ENCODE assay signal across 35 cellular contexts in genomic region chr2:3040066-3040428, GRCh38.
"Had no signal": no experiment of that assay in that cellular context is flagged by ENCODE, and none has a peak within 500 bp of the region (broad histone marks: within the 10 kb centered on the region; RNA-seq: fewer than 3 reads in every experiment).

No MANE protein-coding gene starts in this region.

- H3K9me2 ChIP-seq: SK-N-SH had no signal

- H3K4me3 Mint-ChIP-seq: activated CD4-positive, alpha-beta T cell treated with anti-CD3 and anti-CD28 coated beads, Interleukin-2, amount 10 ng/mL, durations not matched to agents 24 days and 14 days; activated CD8-positive, alpha-beta T cell treated with anti-CD3 and anti-CD28 coated beads for 36 hours; activated naive CD8-positive, alpha-beta T cell treated with anti-CD3 and anti-CD28 coated beads for 36 hours; activated T-cell treated with anti-CD3 and anti-CD28 coated beads, Interleukin-2, amount 50 U/mL, for 72 hours; activated T-helper 17 cell treated with anti-CD3 and anti-CD28 coated beads, Interleukin-2, amount 50 U/mL, for 72 hours; T-helper 1 cell treated with Interleukin-12 subunit alpha and Interleukin-12 subunit beta and Interleukin-4 antibody, amounts not matched to agents 30 μg/mL and 1 μg/mL, for 36 hours; T-helper 2 cell treated with Interferon-gamma antibody and Interleukin-4, amounts not matched to agents 5 μg/mL and 100 μg/mL, for 36 hours had no signal

- H3K4me2 ChIP-seq: SK-N-SH had no signal

- ATAC-seq: activated CD8-positive, alpha-beta T cell treated with anti-CD3 and anti-CD28 coated beads for 36 hours; activated T-cell treated with anti-CD3 and anti-CD28 coated beads, Interleukin-2, amount 50 U/mL, for 72 hours; activated T-helper 17 cell treated with anti-CD3 and anti-CD28 coated beads, Interleukin-2, amount 50 U/mL, for 72 hours; PC-3 had no signal

- H3K36me3 ChIP-seq: brain microvascular endothelial cell, cardiac muscle cell, Peyer's patch, SJSA1 had no signal

- H3K4me3 ChIP-seq: cardiac muscle cell, Peyer's patch, SJSA1 had no signal

- DNase-seq: activated CD4-positive, alpha-beta T cell treated with anti-CD3 and anti-CD28 coated beads, Interleukin-2, amount 10 ng/mL, durations not matched to agents 24 days and 14 days; activated CD4-positive, alpha-beta T cell treated with anti-CD3 and anti-CD28 coated beads, Interleukin-2, amount 50 U/mL, for 4 hours; activated CD8-positive, alpha-beta T cell treated with anti-CD3 and anti-CD28 coated beads for 36 hours; activated effector memory CD4-positive, alpha-beta T cell treated with anti-CD3 and anti-CD28 coated beads, Interleukin-2, amount 50 U/mL, for 16 hours; activated naive CD4-positive, alpha-beta T cell; activated naive CD4-positive, alpha-beta T cell treated with anti-CD3 and anti-CD28 coated beads, Interleukin-2, amount 50 U/mL, for 16 hours; activated naive CD8-positive, alpha-beta T cell treated with anti-CD3 and anti-CD28 coated beads for 36 hours; activated T-cell treated with anti-CD3 and anti-CD28 coated beads, Interleukin-2, amount 50 U/mL, for 1 hour; activated T-cell treated with anti-CD3 and anti-CD28 coated beads, Interleukin-2, amount 50 U/mL, for 72 hours; amniotic stem cell; brain microvascular endothelial cell; KG1; MM.1S; MV-4-11; NCI-H1092 treated with DMSO at 0.1 percent for 48 hours; NCI-H1417; NCI-H146; NCI-H187; NCI-H2029 treated with DMSO at 0.1 percent for 48 hours; NCI-H226; NCI-H446 treated with DMSO at 0.1 percent for 48 hours; NCI-H524; NCI-H748 treated with DMSO at 0.1 percent for 48 hours; NK-92 treated with Interleukin-12 subunit alpha and Interleukin-12 subunit beta, amount 100 ng/mL, for 24 hours; PC-3; Peyer's patch; RPMI8226; SHP77 treated with DMSO at 0.1 percent for 48 hours; SK-N-SH had no signal

- H3K27me3 Mint-ChIP-seq: activated CD4-positive, alpha-beta T cell treated with anti-CD3 and anti-CD28 coated beads, Interleukin-2, amount 10 ng/mL, durations not matched to agents 24 days and 14 days; activated naive CD8-positive, alpha-beta T cell treated with anti-CD3 and anti-CD28 coated beads for 36 hours had no signal

- H3K27ac ChIP-seq: brain microvascular endothelial cell, cardiac muscle cell, Peyer's patch, SJSA1 had no signal

- H3K27me3 ChIP-seq: brain microvascular endothelial cell, cardiac muscle cell, Peyer's patch, SJSA1 had no signal

- FAIRE-seq: TTC549 had no signal

- H3K4me1 ChIP-seq: Peyer's patch, SJSA1 had no signal

- H3K4me1 Mint-ChIP-seq: activated CD4-positive, alpha-beta T cell treated with anti-CD3 and anti-CD28 coated beads, Interleukin-2, amount 10 ng/mL, durations not matched to agents 24 days and 14 days; activated naive CD8-positive, alpha-beta T cell treated with anti-CD3 and anti-CD28 coated beads for 36 hours had no signal

- H3K27ac Mint-ChIP-seq: activated CD4-positive, alpha-beta T cell treated with anti-CD3 and anti-CD28 coated beads, Interleukin-2, amount 10 ng/mL, durations not matched to agents 24 days and 14 days; activated CD8-positive, alpha-beta T cell treated with anti-CD3 and anti-CD28 coated beads for 36 hours; activated naive CD8-positive, alpha-beta T cell treated with anti-CD3 and anti-CD28 coated beads for 36 hours; activated T-cell treated with anti-CD3 and anti-CD28 coated beads, Interleukin-2, amount 50 U/mL, for 72 hours; activated T-helper 17 cell treated with anti-CD3 and anti-CD28 coated beads, Interleukin-2, amount 50 U/mL, for 72 hours; T-helper 1 cell treated with Interleukin-12 subunit alpha and Interleukin-12 subunit beta and Interleukin-4 antibody, amounts not matched to agents 30 μg/mL and 1 μg/mL, for 36 hours; T-helper 2 cell treated with Interferon-gamma antibody and Interleukin-4, amounts not matched to agents 5 μg/mL and 100 μg/mL, for 36 hours had no signal

- H3K9ac ChIP-seq: SK-N-SH had no signal

- H3K9me3 ChIP-seq: Peyer's patch, SK-N-SH had no signal

- H3K9me3 Mint-ChIP-seq: activated CD4-positive, alpha-beta T cell treated with anti-CD3 and anti-CD28 coated beads, Interleukin-2, amount 10 ng/mL, durations not matched to agents 24 days and 14 days; activated CD8-positive, alpha-beta T cell treated with anti-CD3 and anti-CD28 coated beads for 36 hours; activated naive CD8-positive, alpha-beta T cell treated with anti-CD3 and anti-CD28 coated beads for 36 hours; activated T-cell treated with anti-CD3 and anti-CD28 coated beads, Interleukin-2, amount 50 U/mL, for 72 hours; activated T-helper 17 cell treated with anti-CD3 and anti-CD28 coated beads, Interleukin-2, amount 50 U/mL, for 72 hours; T-helper 1 cell treated with Interleukin-12 subunit alpha and Interleukin-12 subunit beta and Interleukin-4 antibody, amounts not matched to agents 30 μg/mL and 1 μg/mL, for 36 hours; T-helper 2 cell treated with Interferon-gamma antibody and Interleukin-4, amounts not matched to agents 5 μg/mL and 100 μg/mL, for 36 hours had no signal

- H3K36me3 Mint-ChIP-seq: activated naive CD8-positive, alpha-beta T cell treated with anti-CD3 and anti-CD28 coated beads for 36 hours had no signal
